Comparison of ENCODE assay signal across 8 cellular contexts in the genomic region with DNA sequence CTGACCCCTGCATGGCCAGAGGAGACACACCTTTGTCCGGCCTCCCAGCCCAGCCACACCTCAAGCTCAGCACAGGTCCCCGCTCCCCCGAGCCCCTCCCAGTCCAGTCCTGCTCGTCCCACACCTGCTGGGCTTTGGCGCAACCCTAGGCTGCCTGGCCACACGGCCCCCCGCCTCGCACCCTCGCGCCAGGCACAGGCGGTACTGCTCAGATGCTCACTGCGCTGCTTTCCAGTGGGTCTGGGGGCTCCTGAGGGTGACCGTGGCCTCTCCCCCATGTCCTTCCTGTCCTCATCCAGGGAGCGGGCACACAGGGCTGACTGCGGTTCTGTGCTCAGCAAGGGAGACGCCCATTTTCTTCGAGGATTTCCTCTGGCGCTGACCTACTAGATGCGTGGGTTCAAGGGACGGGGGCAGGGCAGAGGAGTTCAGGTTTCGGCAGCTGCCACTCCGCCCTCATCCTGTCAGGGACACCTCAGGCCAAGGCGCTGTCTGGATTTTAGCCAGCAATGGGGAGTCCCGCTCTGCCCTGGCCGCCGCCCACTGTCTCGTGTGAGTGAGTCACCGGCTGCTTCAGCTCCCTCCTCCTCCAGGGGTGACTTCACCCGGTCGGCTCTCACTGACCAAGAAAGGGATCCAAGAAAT.
DNase-seq lines count a peak whose midpoint lies in the region; ATAC-seq and TF ChIP-seq lines count a peak whose summit lies in the region.

No MANE protein-coding gene starts in this region.

- H3K4me3 ChIP-seq in GM06990 (replicated peaks; ENCODE audit: low read depth, low read length), result no peak overlapping the region
- peak overlapping the region in 2 of 12 donors; percentile 12 to 22 for H3K4me3 ChIP-seq in heart left ventricle

- H3K36me3 Mint-ChIP-seq in activated naive CD8-positive, alpha-beta T cell treated with anti-CD3 and anti-CD28 coated beads, Interleukin-2, amount 50 U/mL, for 24 hours (ENCODE audit: low read depth), result no peaks in the 10 kb centered on the region

- 26 to 53% (median 32%) methylated on average over 20 to 30 of the region's 30 CpGs for WGBS in heart left ventricle, 4 donors

- no peak overlapping the region for H3K4me3 Mint-ChIP-seq in activated naive CD8-positive, alpha-beta T cell treated with anti-CD3 and anti-CD28 coated beads, Interleukin-2, amount 50 U/mL, for 24 hours

- peaks cover 25% of the 10 kb centered on the region for H3K27me3 Mint-ChIP-seq in activated naive CD8-positive, alpha-beta T cell treated with anti-CD3 and anti-CD28 coated beads, Interleukin-2, amount 50 U/mL, for 24 hours

- peaks cover 0 to 28% (median 15%) of the 10 kb centered on the region in 12 donors for H3K4me1 ChIP-seq in heart left ventricle

- H3K27ac ChIP-seq in heart left ventricle, result peak overlapping the region in 2 of 12 donors; percentile 9 to 29

- no peaks in the 10 kb centered on the region for H3K9me3 ChIP-seq in heart left ventricle

- no peaks in the 10 kb centered on the region for H3K9me3 Mint-ChIP-seq in activated naive CD8-positive, alpha-beta T cell treated with anti-CD3 and anti-CD28 coated beads, Interleukin-2, amount 50 U/mL, for 24 hours

- DNase-seq in GM06990 (ENCODE audit: extremely low read depth, insufficient read length) (peak; percentile 35), RPMI7951 (ENCODE audit: low read depth) (peak; percentile 96), heart left ventricle (peak; percentile 92 to 98 (median 93)), renal cortical epithelial cell (ENCODE audit: low read depth) (peak; percentile 86), NCI-H1694 (lab: John Stamatoyannopoulos, UW) (no peak)
- peak; percentile 75 for DNase-seq in activated naive CD8-positive, alpha-beta T cell treated with anti-CD3 and anti-CD28 coated beads, Interleukin-2, amount 50 U/mL, for 24 hours

- no peaks in the 10 kb centered on the region for H3K27me3 ChIP-seq in GM06990 (replicated peaks; ENCODE audit: control insufficient read depth, insufficient read depth, low read length)
- peaks cover 0 to 8% (median 0%) of the 10 kb centered on the region in 9 donors for H3K27me3 ChIP-seq in heart left ventricle

- intact Hi-C loops in heart left ventricle (cut with DNase I), result no loop called here

- TF ChIP-seq CTCF in GM06990 (IDR thresholded peaks at IDR 0.05; ENCODE audit: insufficient read depth, low read length, poor library complexity, severe bottlenecking) (no peak), heart left ventricle (IDR thresholded peaks at IDR 0.05) (no peak)

- H3K27ac Mint-ChIP-seq in activated naive CD8-positive, alpha-beta T cell treated with anti-CD3 and anti-CD28 coated beads, Interleukin-2, amount 50 U/mL, for 24 hours, result no peak overlapping the region

- no peak for TF ChIP-seq POLR2A in heart left ventricle (IDR thresholded peaks at IDR 0.05)

- peak; percentile 72 for ATAC-seq in HG02798 (IDR thresholded peaks at IDR 0.05; ENCODE audit: poor library complexity, unreplicated experiment)
- ATAC-seq in activated naive CD8-positive, alpha-beta T cell treated with anti-CD3 and anti-CD28 coated beads, Interleukin-2, amount 50 U/mL, for 24 hours, result peak; percentile 89
- peak; percentile 89 to 93 (median 92) for ATAC-seq in heart left ventricle
- no peak for ATAC-seq in GM18517 (IDR thresholded peaks at IDR 0.05; ENCODE audit: unreplicated experiment)

- H3K36me3 ChIP-seq in GM06990 (ENCODE audit: control insufficient read depth, insufficient read depth, low read length) (no peaks in the 10 kb centered on the region), heart left ventricle (no peaks in the 10 kb centered on the region)

- peaks cover 6% of the 10 kb centered on the region for H3K4me1 Mint-ChIP-seq in activated naive CD8-positive, alpha-beta T cell treated with anti-CD3 and anti-CD28 coated beads, Interleukin-2, amount 50 U/mL, for 24 hours
